In the genomic region with DNA sequence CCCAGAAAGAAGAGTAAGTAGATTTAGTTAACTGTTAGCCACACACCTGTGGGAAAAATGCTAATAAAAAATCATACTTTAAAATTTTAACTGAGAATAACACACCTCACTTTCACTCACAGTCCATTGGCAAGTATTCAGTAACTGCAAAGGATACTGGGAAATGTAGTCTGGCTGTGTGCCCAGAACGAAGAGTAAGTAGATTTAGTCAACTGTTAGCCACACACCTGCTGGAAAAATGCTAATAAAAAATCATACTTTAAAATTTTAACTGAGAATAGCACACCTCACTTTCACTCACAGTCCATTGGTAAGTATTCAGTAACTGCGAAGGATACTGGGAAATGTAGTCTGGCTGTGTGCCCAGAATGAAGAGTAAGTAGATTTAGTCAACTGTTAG, we compare ENCODE assay signal across 21 cellular contexts.
DNase-seq lines count a peak whose midpoint lies in the region; ATAC-seq and TF ChIP-seq lines count a peak whose summit lies in the region.
"Had no signal": no experiment of that assay in that cellular context is flagged by ENCODE, and none has a peak within 500 bp of the region (broad histone marks: within the 10 kb centered on the region; RNA-seq: fewer than 3 reads in every experiment).

No MANE protein-coding gene starts in this region.

- H3K27me3 ChIP-seq in body of pancreas (no peaks in the 10 kb centered on the region), esophagus muscularis mucosa (no peaks in the 10 kb centered on the region)
- H3K27me3 ChIP-seq: brain microvascular endothelial cell, thyroid gland had no signal

- no peaks in the 10 kb centered on the region for H3K27me3 Mint-ChIP-seq in effector memory CD8-positive, alpha-beta T cell
- H3K27me3 Mint-ChIP-seq in activated T-helper 2 cell treated with anti-CD3 and anti-CD28 coated beads, Interferon-gamma antibody, Interleukin-2, Interleukin-4, amounts not matched to agents 10 μg/mL and 5 μg/mL and 100 μg/mL, durations not matched to agents 14 hours and 24 hours and 36 hours (ENCODE audit: low read depth): no peaks in the 10 kb centered on the region
- H3K27me3 Mint-ChIP-seq: activated CD4-positive, alpha-beta T cell treated with anti-CD3 and anti-CD28 coated beads, Interleukin-2, amount 10 ng/mL, durations not matched to agents 24 days and 14 days; CD4-positive, alpha-beta T cell had no signal

- no peak overlapping the region for H3K4me3 ChIP-seq in body of pancreas
- no peak overlapping the region for H3K4me3 ChIP-seq in esophagus muscularis mucosa
- H3K4me3 ChIP-seq: psoas muscle, thyroid gland had no signal

- no peak for TF ChIP-seq EP300 in esophagus muscularis mucosa (IDR thresholded peaks at IDR 0.05)

- H3K9me3 ChIP-seq in body of pancreas (no peaks in the 10 kb centered on the region), esophagus muscularis mucosa (peaks cover 0 to 5% (median 2%) of the 10 kb centered on the region in 4 donors)
- H3K9me3 ChIP-seq: psoas muscle, thyroid gland had no signal

- H3K27ac ChIP-seq in body of pancreas: no peak overlapping the region
- H3K27ac ChIP-seq in esophagus muscularis mucosa (replicated peaks in 1 of 4): no peak overlapping the region
- H3K27ac ChIP-seq: brain microvascular endothelial cell, psoas muscle, thyroid gland had no signal

- no peaks in the 10 kb centered on the region for H3K9me3 Mint-ChIP-seq in effector memory CD8-positive, alpha-beta T cell
- H3K9me3 Mint-ChIP-seq in activated T-helper 2 cell treated with anti-CD3 and anti-CD28 coated beads, Interferon-gamma antibody, Interleukin-2, Interleukin-4, amounts not matched to agents 10 μg/mL and 5 μg/mL and 100 μg/mL, durations not matched to agents 14 hours and 24 hours and 36 hours: no peaks in the 10 kb centered on the region
- H3K9me3 Mint-ChIP-seq: activated CD4-positive, alpha-beta T cell treated with anti-CD3 and anti-CD28 coated beads, Interleukin-2, amount 10 ng/mL, durations not matched to agents 24 days and 14 days; CD4-positive, alpha-beta T cell; neural crest cell had no signal

- no peak overlapping the region for H3K4me3 Mint-ChIP-seq in effector memory CD8-positive, alpha-beta T cell
- H3K4me3 Mint-ChIP-seq in activated T-helper 2 cell treated with anti-CD3 and anti-CD28 coated beads, Interferon-gamma antibody, Interleukin-2, Interleukin-4, amounts not matched to agents 10 μg/mL and 5 μg/mL and 100 μg/mL, durations not matched to agents 14 hours and 24 hours and 36 hours (ENCODE audit: low read depth): no peak overlapping the region
- H3K4me3 Mint-ChIP-seq: activated CD4-positive, alpha-beta T cell treated with anti-CD3 and anti-CD28 coated beads, Interleukin-2, amount 10 ng/mL, durations not matched to agents 24 days and 14 days; CD4-positive, alpha-beta T cell; neural crest cell had no signal

- H3K4me1 Mint-ChIP-seq in effector memory CD8-positive, alpha-beta T cell (ENCODE audit: low read depth in 2 of 2): no peaks in the 10 kb centered on the region
- H3K4me1 Mint-ChIP-seq in activated T-helper 2 cell treated with anti-CD3 and anti-CD28 coated beads, Interferon-gamma antibody, Interleukin-2, Interleukin-4, amounts not matched to agents 10 μg/mL and 5 μg/mL and 100 μg/mL, durations not matched to agents 14 hours and 24 hours and 36 hours (ENCODE audit: low read depth): no peaks in the 10 kb centered on the region
- H3K4me1 Mint-ChIP-seq: activated CD4-positive, alpha-beta T cell treated with anti-CD3 and anti-CD28 coated beads, Interleukin-2, amount 10 ng/mL, durations not matched to agents 24 days and 14 days; neural crest cell had no signal

- TF ChIP-seq CTCF in body of pancreas (IDR thresholded peaks at IDR 0.05): no peak
- TF ChIP-seq CTCF in esophagus muscularis mucosa (IDR thresholded peaks at IDR 0.05): no peak

- H3K36me3 Mint-ChIP-seq in effector memory CD8-positive, alpha-beta T cell (ENCODE audit: insufficient read depth): no peaks in the 10 kb centered on the region
- no peaks in the 10 kb centered on the region for H3K36me3 Mint-ChIP-seq in activated T-helper 2 cell treated with anti-CD3 and anti-CD28 coated beads, Interferon-gamma antibody, Interleukin-2, Interleukin-4, amounts not matched to agents 10 μg/mL and 5 μg/mL and 100 μg/mL, durations not matched to agents 14 hours and 24 hours and 36 hours (ENCODE audit: low read depth)

- H3K36me3 ChIP-seq in body of pancreas (replicated peaks in 1 of 2; ENCODE audit: insufficient read depth in 1 of 2, low read depth in 2 of 2) (no peaks in the 10 kb centered on the region), esophagus muscularis mucosa (no peaks in the 10 kb centered on the region)
- H3K36me3 ChIP-seq: brain microvascular endothelial cell, thyroid gland had no signal

- no peaks in the 10 kb centered on the region for H3K4me1 ChIP-seq in body of pancreas
- no peaks in the 10 kb centered on the region for H3K4me1 ChIP-seq in esophagus muscularis mucosa
- H3K4me1 ChIP-seq: psoas muscle, thyroid gland had no signal

- intact Hi-C loops in body of pancreas (cut with DNase I): no loop called here
- intact Hi-C loops in esophagus muscularis mucosa (cut with DNase I): no loop called here
- intact Hi-C loops in activated T-helper 2 cell treated with anti-CD3 and anti-CD28 coated beads, Interferon-gamma antibody, Interleukin-2, Interleukin-4, amounts not matched to agents 10 μg/mL and 5 μg/mL and 100 μg/mL, durations not matched to agents 14 hours and 24 hours and 36 hours (cut with micrococcal nuclease): no loop called here

- peak; percentile 18 for DNase-seq in SHP77 treated with DMSO at 0.1 percent for 48 hours (lab: John Stamatoyannopoulos, UW)
- DNase-seq in SHP77 (lab: John Stamatoyannopoulos, UW): no peak
- peak; percentile 70 for DNase-seq in NCI-H2081 treated with DMSO at 0.1 percent for 48 hours (lab: John Stamatoyannopoulos, UW)
- DNase-seq in body of pancreas: peak; percentile 23 to 63 (median 45)
- no peak for DNase-seq in effector memory CD8-positive, alpha-beta T cell
- no peak for DNase-seq in esophagus muscularis mucosa (ENCODE audit: extremely low spot score)
- DNase-seq in activated T-helper 2 cell treated with anti-CD3 and anti-CD28 coated beads, Interferon-gamma antibody, Interleukin-2, Interleukin-4, amounts not matched to agents 10 μg/mL and 5 μg/mL and 100 μg/mL, durations not matched to agents 14 hours and 24 hours and 36 hours (ENCODE audit: low spot score): no peak
- no peak for DNase-seq in D341Med (ENCODE audit: low spot score)
- DNase-seq: activated CD4-positive, alpha-beta T cell treated with anti-CD3 and anti-CD28 coated beads, Interleukin-2, amount 10 ng/mL, durations not matched to agents 24 days and 14 days; brain microvascular endothelial cell; CD4-positive, alpha-beta T cell; cortex of kidney; Kasumi-1; left ventricle myocardium superior; NCI-H510A; psoas muscle; stimulated activated CD4-positive, alpha-beta T cell treated with anti-CD3 and anti-CD28 coated beads, Interleukin-1b, Interleukin-23, amount 100 ng/mL, for 48 hours; stimulated activated naive CD4-positive, alpha-beta T cell; T-helper 1 cell had no signal

- ATAC-seq in body of pancreas: no peak
- ATAC-seq in effector memory CD8-positive, alpha-beta T cell (replicated peaks): no peak
- ATAC-seq: left ventricle myocardium superior, psoas muscle had no signal

- TF ChIP-seq POLR2A in body of pancreas (IDR thresholded peaks at IDR 0.05) (no peak), esophagus muscularis mucosa (IDR thresholded peaks at IDR 0.05; ENCODE audit: low read depth) (no peak)

- WGBS in body of pancreas, 2 donors: 32 to 41% methylated on average over 2 of the region's 2 CpGs
- WGBS in esophagus muscularis mucosa: 44% methylated on average over 2 of the region's 2 CpGs

- H3K27ac Mint-ChIP-seq in effector memory CD8-positive, alpha-beta T cell: no peak overlapping the region
- H3K27ac Mint-ChIP-seq in activated T-helper 2 cell treated with anti-CD3 and anti-CD28 coated beads, Interferon-gamma antibody, Interleukin-2, Interleukin-4, amounts not matched to agents 10 μg/mL and 5 μg/mL and 100 μg/mL, durations not matched to agents 14 hours and 24 hours and 36 hours: no peak overlapping the region
- H3K27ac Mint-ChIP-seq: activated CD4-positive, alpha-beta T cell treated with anti-CD3 and anti-CD28 coated beads, Interleukin-2, amount 10 ng/mL, durations not matched to agents 24 days and 14 days; CD4-positive, alpha-beta T cell had no signal

Comparison
In these comparisons a context has a peak if more than half of its experiments do, and no peak if none do; other contexts are left out.
1. DNase-seq: peak in SHP77 treated with DMSO at 0.1 percent for 48 hours (single experiment), NCI-H2081 treated with DMSO at 0.1 percent for 48 hours (single experiment) and body of pancreas (4 of 4); none in SHP77 (0 of 2), effector memory CD8-positive, alpha-beta T cell (0 of 3), esophagus muscularis mucosa (single experiment), activated T-helper 2 cell treated with anti-CD3 and anti-CD28 coated beads, Interferon-gamma antibody, Interleukin-2, Interleukin-4, amounts not matched to agents 10 μg/mL and 5 μg/mL and 100 μg/mL, durations not matched to agents 14 hours and 24 hours and 36 hours (single experiment) and D341Med (single experiment).